26 cellular contexts compared by ENCODE assay signal in genomic region chr7:102410123-102410522, GRCh38. TPM values are rescaled to one million over a fixed set of nuclear protein-coding genes. Genes with fewer than 3 reads are reported as not detected.
A peak's percentile ranks its signal among the peaks of the same experiment; 100 is the strongest.
DNase-seq lines count a peak whose midpoint lies in the region; ATAC-seq, FAIRE-seq and TF ChIP-seq lines count a peak whose summit lies in the region.
"Had no signal": no experiment of that assay in that cellular context is flagged by ENCODE, and none has a peak within 500 bp of the region (broad histone marks: within the 10 kb centered on the region; RNA-seq: fewer than 3 reads in every experiment).

No MANE protein-coding gene starts in this region.

- no TSS peak for BruUV-seq in GM12878 (replicated peaks; lab: Mats Ljungman, UMichigan)

- no peaks in the 10 kb centered on the region for H3K27me3 ChIP-seq in GM12878 (replicated peaks in 1 of 2; ENCODE audit: control insufficient read depth in 2 of 2, insufficient read depth in 2 of 2, low read length in 1 of 2)
- H3K27me3 ChIP-seq: heart right ventricle, suprapubic skin had no signal

- CTCF ChIA-PET in activated naive CD4-positive, alpha-beta T cell treated with anti-CD3 and anti-CD28 coated beads for 36 hours (lab: Charles Lee): interaction anchor here (1.2 to 2.3 kb wide), 4 partner anchors 30 to 129 kb away, joined by 3 to 6 read pairs (median 4); no protein-coding TSS in a partner anchor
- CTCF ChIA-PET in GM12878 (lab: Yijun Ruan, JAX): interaction anchor here (0.5 to 6.9 kb wide), 12 partner anchors 9 to 131 kb away, joined by 3 to 39 read pairs (median 3); partner anchors contain the start of gene ORAI2

- peaks cover 23% of the 10 kb centered on the region for H3K4me1 ChIP-seq in GM12878 (ENCODE audit: control insufficient read depth, insufficient read depth, low read length)
- H3K4me1 ChIP-seq: HAP-1, suprapubic skin had no signal

- H3K4me1 Mint-ChIP-seq in activated naive CD4-positive, alpha-beta T cell treated with anti-CD3 and anti-CD28 coated beads for 36 hours (ENCODE audit: low read depth): peaks cover 16% of the 10 kb centered on the region
- H3K4me1 Mint-ChIP-seq in stimulated activated memory B cell treated with anti-CD40 and anti-IgM and Interleukin-4, amounts not matched to agents 10 μg/mL and 1 μg/mL and 100 μg/mL, for 72 hours: peaks cover 52% of the 10 kb centered on the region
- H3K4me1 Mint-ChIP-seq: neural crest cell had no signal

- H3K27ac Mint-ChIP-seq in activated naive CD4-positive, alpha-beta T cell treated with anti-CD3 and anti-CD28 coated beads for 36 hours: peak overlapping the region; percentile 22
- H3K27ac Mint-ChIP-seq in stimulated activated memory B cell treated with anti-CD40 and anti-IgM and Interleukin-4, amounts not matched to agents 10 μg/mL and 1 μg/mL and 100 μg/mL, for 72 hours: peak overlapping the region; percentile 89

- ATAC-seq in GM12878 (no peak), sciatic nerve (no peak)
- no peak for ATAC-seq in stimulated activated memory B cell treated with anti-CD40 and anti-IgM and Interleukin-4, amounts not matched to agents 10 μg/mL and 1 μg/mL and 100 μg/mL, for 72 hours
- ATAC-seq: heart right ventricle, psoas muscle, Right ventricle myocardium inferior had no signal

- TF ChIP-seq EP300 in GM12878 (IDR thresholded peaks at IDR 0.05; ENCODE audit: borderline replicate concordance in 1 of 2, control insufficient read depth in 1 of 2, low read depth in 2 of 2, low read length in 2 of 2): no peak

- SMC1A ChIA-PET in GM12878 (lab: Charles Lee; ENCODE audit: uncharacterized antibody, unreplicated experiment): interaction anchor here (0.8 to 10.2 kb wide), 8 partner anchors 9 to 70 kb away, joined by 3 to 89 read pairs (median 4); partner anchors contain the start of gene PRKRIP1

- 0 out of 2 replicates have a peak, but pooled peaks have one; percentile 25 for TF ChIP-seq POLR2A in GM12878 (IDR thresholded peaks at IDR 0.05; ENCODE audit: low read depth, low read length)

- no peak overlapping the region for H3K4me2 ChIP-seq in GM12878 (ENCODE audit: control insufficient read depth, insufficient read depth)

- peaks cover 13 to 32% of the 10 kb centered on the region in 2 experiments for H3K36me3 ChIP-seq in GM12878 (ENCODE audit: control insufficient read depth in 2 of 2, insufficient read depth in 2 of 2, low read length in 1 of 2)

- no peak overlapping the region; the same call in 1 of the 2 replicates for H3K27ac ChIP-seq in GM12878 (ENCODE audit: control insufficient read depth, insufficient read depth)
- H3K27ac ChIP-seq: heart right ventricle, left ventricle myocardium inferior, psoas muscle, suprapubic skin had no signal

- no peak overlapping the region for H3K9ac ChIP-seq in GM12878 (ENCODE audit: control insufficient read depth, insufficient read depth, low read length)

- TF ChIP-seq RAD21 in GM12878 (IDR thresholded peaks at IDR 0.05; ENCODE audit: insufficient read depth, low read depth, low read length): no peak

- H4K20me1 ChIP-seq in GM12878 (ENCODE audit: control insufficient read depth, insufficient read depth): no peaks in the 10 kb centered on the region

- no peaks in the 10 kb centered on the region for H3K27me3 Mint-ChIP-seq in activated naive CD4-positive, alpha-beta T cell treated with anti-CD3 and anti-CD28 coated beads for 36 hours (ENCODE audit: low read depth)
- H3K27me3 Mint-ChIP-seq in stimulated activated memory B cell treated with anti-CD40 and anti-IgM and Interleukin-4, amounts not matched to agents 10 μg/mL and 1 μg/mL and 100 μg/mL, for 72 hours: no peaks in the 10 kb centered on the region

- H3K79me2 ChIP-seq in GM12878 (ENCODE audit: control insufficient read depth, insufficient read depth, low read length): peaks cover 11% of the 10 kb centered on the region

- no peak overlapping the region for H3K4me3 Mint-ChIP-seq in activated naive CD4-positive, alpha-beta T cell treated with anti-CD3 and anti-CD28 coated beads for 36 hours
- no peak overlapping the region for H3K4me3 Mint-ChIP-seq in stimulated activated memory B cell treated with anti-CD40 and anti-IgM and Interleukin-4, amounts not matched to agents 10 μg/mL and 1 μg/mL and 100 μg/mL, for 72 hours
- H3K4me3 Mint-ChIP-seq: neural crest cell had no signal

- in situ Hi-C loops in GM12878 (cut with MboI): no loop called here

- no peak for DNase-seq in activated naive CD4-positive, alpha-beta T cell treated with anti-CD3 and anti-CD28 coated beads for 36 hours
- DNase-seq in activated naive CD4-positive, alpha-beta T cell treated with anti-CD3 and anti-CD28 coated beads, Interleukin-2, amount 50 U/mL, for 16 hours: no peak
- DNase-seq in GM12878 (ENCODE audit: low read depth, low spot score) (no peak), superior temporal gyrus (ENCODE audit: extremely low spot score) (no peak), sciatic nerve (ENCODE audit: low spot score) (no peak)
- DNase-seq: activated effector memory CD4-positive, alpha-beta T cell treated with Interleukin-2 at 50 U/mL for 16 hours; anterior cingulate cortex; dermis blood vessel endothelial cell; DMS 273 treated with DMSO at 0.1 percent for 48 hours; heart right ventricle; KG1; left ventricle myocardium inferior; midbrain; NCI-H1694 treated with DMSO at 0.1 percent for 48 hours; NCI-H69; psoas muscle; stimulated activated CD4-positive, alpha-beta T cell treated with anti-CD3 and anti-CD28 coated beads, Interleukin-4, amount 100 ng/mL, for 24 hours had no signal

- RAD21 ChIA-PET in GM12878 (lab: Charles Lee; ENCODE audit: unreplicated experiment): interaction anchor here (0.6 to 4.8 kb wide), 4 partner anchors 15 to 55 kb away, joined by 3 to 26 read pairs (median 9); no protein-coding TSS in a partner anchor

- TF ChIP-seq CTCF in GM12878 (IDR thresholded peaks at IDR 0.05 in 2 of 3, conservative IDR thresholded peaks at IDR 0.05 in 1 of 3; ENCODE audit: control insufficient read depth in 2 of 3, extremely low read depth in 1 of 3, insufficient read depth in 1 of 3, low read depth in 3 of 3, low read length in 3 of 3): no peak

- H3K4me3 ChIP-seq in GM12878: no peak overlapping the region
- H3K4me3 ChIP-seq: HAP-1, heart right ventricle, left ventricle myocardium inferior, psoas muscle, suprapubic skin had no signal

- intact Hi-C loops in activated naive CD4-positive, alpha-beta T cell treated with anti-CD3 and anti-CD28 coated beads for 36 hours (cut with micrococcal nuclease): no loop called here
- intact Hi-C loops in GM12878 (cut with micrococcal nuclease; ENCODE audit: unreplicated experiment) (no loop called here), sciatic nerve (cut with DNase I) (no loop called here)

- no peak overlapping the region for H2AFZ ChIP-seq in GM12878 (ENCODE audit: control insufficient read depth, low read depth, low read length)

- POLR2A ChIA-PET in GM12878 (lab: Charles Lee): interaction anchor here (4.1 to 5.0 kb wide), 2 partner anchors 16 to 31 kb away, joined by 21 to 24 read pairs; no protein-coding TSS in a partner anchor

- peaks cover 51% of the 10 kb centered on the region for H3K36me3 Mint-ChIP-seq in activated naive CD4-positive, alpha-beta T cell treated with anti-CD3 and anti-CD28 coated beads for 36 hours (ENCODE audit: low read depth)
- H3K36me3 Mint-ChIP-seq in stimulated activated memory B cell treated with anti-CD40 and anti-IgM and Interleukin-4, amounts not matched to agents 10 μg/mL and 1 μg/mL and 100 μg/mL, for 72 hours: peaks cover 69% of the 10 kb centered on the region

- peaks cover 5% of the 10 kb centered on the region for H3K9me3 Mint-ChIP-seq in activated naive CD4-positive, alpha-beta T cell treated with anti-CD3 and anti-CD28 coated beads for 36 hours
- peaks cover 6% of the 10 kb centered on the region for H3K9me3 Mint-ChIP-seq in stimulated activated memory B cell treated with anti-CD40 and anti-IgM and Interleukin-4, amounts not matched to agents 10 μg/mL and 1 μg/mL and 100 μg/mL, for 72 hours

- 33% methylated on average over 6 of the region's 6 CpGs for WGBS in GM12878 (ENCODE audit: insufficient coverage, insufficient replicate concordance, low lambda C conversion rate, missing lambda C conversion rate)

- H3K9me3 ChIP-seq in GM12878 (replicated peaks; ENCODE audit: control insufficient read depth, insufficient read depth, low read length): peaks cover 6% of the 10 kb centered on the region; the same call in 2 of the 3 replicates
- H3K9me3 ChIP-seq: HAP-1, psoas muscle, suprapubic skin had no signal

- no peak for FAIRE-seq in GM12878 (lab: Jason Lieb, UNC)
- FAIRE-seq: TTC549 had no signal

RNA-seq across cellular contexts. Expression of gene PRKRIP1, which starts 14.0 kb away (rescaled TPM):
- 10 to 100 TPM; 17.8 to 18.5 TPM for total RNA-seq in activated naive CD4-positive, alpha-beta T cell treated with anti-CD3 and anti-CD28 coated beads for 36 hours
- 90.6 and 113 TPM in 2 replicates for total RNA-seq in GM12878 (2013; cell fraction: nucleolus; rRNA removed)
- total RNA-seq in GM12878 (2014; rRNA removed): 26.4 and 27.8 TPM in 2 replicates
- 21.0 and 21.2 TPM in 2 replicates for total RNA-seq in GM12878 (2014; rRNA removed; fragmentation: Illumina TruSeq; extraction: Trizol)
- 25.1 and 32.4 TPM in 2 replicates for total RNA-seq in GM12878 (2021)
- polyA plus RNA-seq in GM12878 (2011; ENCODE audit: low read depth): 31.0 TPM
- polyA plus RNA-seq in GM12878 (2011; rRNA removed): 21.3 and 23.3 TPM in 2 replicates
- 24.1 and 34.0 TPM in 2 replicates for polyA plus RNA-seq in GM12878 (2011; cell fraction: cytosol; rRNA removed)
- 80.6 and 93.3 TPM in 2 replicates for polyA plus RNA-seq in GM12878 (2011; cell fraction: nucleus; rRNA removed)
- polyA plus RNA-seq in GM12878 (2012): 30.8 and 40.1 TPM in 2 replicates
- polyA plus RNA-seq in GM12878 (2014; fragmentation: Illumina TruSeq; extraction: Trizol): 12.7 and 17.7 TPM in 2 replicates
- 10 to 100 TPM; 17.0 to 18.3 TPM for polyA plus RNA-seq in GM12878 (2014; fragmentation: Nextera tagmentation; extraction: Ambion mirVana)
- 38.3 and 43.9 TPM in 2 replicates for polyA plus RNA-seq in GM12878 (2014; rRNA removed)
- 10 to 100 TPM; 31.6 to 38.4 TPM for polyA plus RNA-seq in GM12878 (2016; fragmentation: Nextera tagmentation; extraction: Ambion mirVana)
- polyA minus RNA-seq in GM12878 (2011; rRNA and poly(A)+ RNA removed): 6.1 and 11.8 TPM in 2 replicates
- polyA minus RNA-seq in GM12878 (2011; cell fraction: cytosol; rRNA and poly(A)+ RNA removed): 5.9 and 7.0 TPM in 2 replicates
- polyA minus RNA-seq in GM12878 (2011; cell fraction: nucleus; rRNA and poly(A)+ RNA removed): 16.8 and 30.2 TPM in 2 replicates
- 29.8 TPM for total RNA-seq in sciatic nerve

RNA-seq across cellular contexts. Expression of gene ORAI2, which starts 23.3 kb away (rescaled TPM):
- total RNA-seq in activated naive CD4-positive, alpha-beta T cell treated with anti-CD3 and anti-CD28 coated beads for 36 hours: 10 to 100 TPM; 15.4 to 16.4 TPM
- total RNA-seq in GM12878 (2013; cell fraction: nucleolus; rRNA removed): 58.5 and 75.7 TPM in 2 replicates
- 47.4 and 57.8 TPM in 2 replicates for total RNA-seq in GM12878 (2014; rRNA removed)
- total RNA-seq in GM12878 (2014; rRNA removed; fragmentation: Illumina TruSeq; extraction: Trizol): 18.8 and 19.7 TPM in 2 replicates
- 76.0 and 76.2 TPM in 2 replicates for total RNA-seq in GM12878 (2021)
- 13.3 TPM for polyA plus RNA-seq in GM12878 (2011; ENCODE audit: low read depth)
- polyA plus RNA-seq in GM12878 (2011; rRNA removed): 19.8 and 35.9 TPM in 2 replicates
- polyA plus RNA-seq in GM12878 (2011; cell fraction: cytosol; rRNA removed): 93.9 and 138 TPM in 2 replicates
- polyA plus RNA-seq in GM12878 (2011; cell fraction: nucleus; rRNA removed): 24.8 and 48.1 TPM in 2 replicates
- 39.8 and 46.0 TPM in 2 replicates for polyA plus RNA-seq in GM12878 (2012)
- 6.7 and 18.0 TPM in 2 replicates for polyA plus RNA-seq in GM12878 (2014; fragmentation: Illumina TruSeq; extraction: Trizol)
- polyA plus RNA-seq in GM12878 (2014; fragmentation: Nextera tagmentation; extraction: Ambion mirVana): 1 to 10 TPM; 5.8 to 8.0 TPM
- 72.6 and 75.6 TPM in 2 replicates for polyA plus RNA-seq in GM12878 (2014; rRNA removed)
- polyA plus RNA-seq in GM12878 (2016; fragmentation: Nextera tagmentation; extraction: Ambion mirVana): 100 to 1,000 TPM in 1 of 2 experiments, 10 to 100 TPM in 1; 85.0 to 111 TPM
- polyA minus RNA-seq in GM12878 (2011; rRNA and poly(A)+ RNA removed): 68.1 and 120 TPM in 2 replicates
- 36.6 and 53.6 TPM in 2 replicates for polyA minus RNA-seq in GM12878 (2011; cell fraction: cytosol; rRNA and poly(A)+ RNA removed)
- polyA minus RNA-seq in GM12878 (2011; cell fraction: nucleus; rRNA and poly(A)+ RNA removed): 9.7 and 27.0 TPM in 2 replicates
- total RNA-seq in sciatic nerve: 18.0 TPM

RNA-seq across cellular contexts. Expression of gene SPDYE6, which starts 53.9 kb away (rescaled TPM):
- total RNA-seq in activated naive CD4-positive, alpha-beta T cell treated with anti-CD3 and anti-CD28 coated beads for 36 hours: not detected
- not detected in 2 replicates for total RNA-seq in GM12878 (2013; cell fraction: nucleolus; rRNA removed)
- total RNA-seq in GM12878 (2014; rRNA removed): not detected in 2 replicates
- total RNA-seq in GM12878 (2014; rRNA removed; fragmentation: Illumina TruSeq; extraction: Trizol): not detected in 2 replicates
- total RNA-seq in GM12878 (2021): not detected in 2 replicates
- polyA plus RNA-seq in GM12878 (2011; ENCODE audit: low read depth): 1.0 TPM
- not detected in 2 replicates for polyA plus RNA-seq in GM12878 (2011; rRNA removed)
- not detected in 2 replicates for polyA plus RNA-seq in GM12878 (2011; cell fraction: cytosol; rRNA removed)
- not detected in 2 replicates for polyA plus RNA-seq in GM12878 (2011; cell fraction: nucleus; rRNA removed)
- polyA plus RNA-seq in GM12878 (2012): 2.1 and 2.8 TPM in 2 replicates
- not detected in 2 replicates for polyA plus RNA-seq in GM12878 (2014; fragmentation: Illumina TruSeq; extraction: Trizol)
- polyA plus RNA-seq in GM12878 (2014; fragmentation: Nextera tagmentation; extraction: Ambion mirVana): under 1 TPM; 0.05 to 0.40 TPM
- not detected in 2 replicates for polyA plus RNA-seq in GM12878 (2014; rRNA removed)
- 1 to 10 TPM; 1.6 to 2.3 TPM for polyA plus RNA-seq in GM12878 (2016; fragmentation: Nextera tagmentation; extraction: Ambion mirVana)
- polyA minus RNA-seq in GM12878 (2011; rRNA and poly(A)+ RNA removed): 0.21 TPM in 1 of 2 replicates, not detected in the other
- not detected in 2 replicates for polyA minus RNA-seq in GM12878 (2011; cell fraction: cytosol; rRNA and poly(A)+ RNA removed)
- 0.19 TPM in 1 of 2 replicates, not detected in the other for polyA minus RNA-seq in GM12878 (2011; cell fraction: nucleus; rRNA and poly(A)+ RNA removed)
- total RNA-seq in sciatic nerve: not detected
- total RNA-seq: cardiac septum, dermis blood vessel endothelial cell, fibroblast of villous mesenchyme, G401, heart right ventricle, left ventricle myocardium inferior, neural crest cell, psoas muscle, Right ventricle myocardium inferior, suprapubic skin had no signal

RNA-seq across cellular contexts. Expression of gene ALKBH4, which starts 54.5 kb away (rescaled TPM):
- total RNA-seq in activated naive CD4-positive, alpha-beta T cell treated with anti-CD3 and anti-CD28 coated beads for 36 hours: 1 to 10 TPM; 5.7 to 6.4 TPM
- total RNA-seq in GM12878 (2013; cell fraction: nucleolus; rRNA removed): 7.4 and 13.0 TPM in 2 replicates
- total RNA-seq in GM12878 (2014; rRNA removed) (14.6 and 16.9 TPM in 2 replicates), GM12878 (2014; rRNA removed; fragmentation: Illumina TruSeq; extraction: Trizol) (5.6 and 6.1 TPM in 2 replicates), GM12878 (2021) (11.9 and 14.8 TPM in 2 replicates), sciatic nerve (8.6 TPM)
- polyA plus RNA-seq in GM12878 (2011; ENCODE audit: low read depth): 2.5 TPM
- polyA plus RNA-seq in GM12878 (2011; rRNA removed) (2.2 and 4.7 TPM in 2 replicates), GM12878 (2014; fragmentation: Illumina TruSeq; extraction: Trizol) (3.1 and 4.4 TPM in 2 replicates), GM12878 (2014; fragmentation: Nextera tagmentation; extraction: Ambion mirVana) (1 to 10 TPM; 4.1 to 9.1 TPM), GM12878 (2014; rRNA removed) (14.8 and 16.4 TPM in 2 replicates), GM12878 (2016; fragmentation: Nextera tagmentation; extraction: Ambion mirVana) (10 to 100 TPM; 13.6 to 15.7 TPM)
- polyA plus RNA-seq in GM12878 (2011; cell fraction: cytosol; rRNA removed): 7.6 and 12.6 TPM in 2 replicates
- 3.2 and 5.7 TPM in 2 replicates for polyA plus RNA-seq in GM12878 (2011; cell fraction: nucleus; rRNA removed)
- 7.5 and 7.6 TPM in 2 replicates for polyA plus RNA-seq in GM12878 (2012)
- 1.8 and 2.9 TPM in 2 replicates for polyA minus RNA-seq in GM12878 (2011; rRNA and poly(A)+ RNA removed)
- polyA minus RNA-seq in GM12878 (2011; cell fraction: cytosol; rRNA and poly(A)+ RNA removed): 1.2 and 3.3 TPM in 2 replicates
- polyA minus RNA-seq in GM12878 (2011; cell fraction: nucleus; rRNA and poly(A)+ RNA removed): 2.4 and 4.1 TPM in 2 replicates

RNA-seq across cellular contexts. Expression of gene LRWD1, which starts 54.7 kb away (rescaled TPM):
- total RNA-seq in activated naive CD4-positive, alpha-beta T cell treated with anti-CD3 and anti-CD28 coated beads for 36 hours: 10 to 100 TPM in 1 of 2 experiments, 1 to 10 TPM in 1; 9.4 to 11.0 TPM
- total RNA-seq in GM12878 (2013; cell fraction: nucleolus; rRNA removed): 14.5 and 20.6 TPM in 2 replicates
- 22.1 and 26.3 TPM in 2 replicates for total RNA-seq in GM12878 (2014; rRNA removed)
- total RNA-seq in GM12878 (2014; rRNA removed; fragmentation: Illumina TruSeq; extraction: Trizol): 21.5 and 26.0 TPM in 2 replicates
- total RNA-seq in GM12878 (2021): 52.3 and 53.3 TPM in 2 replicates
- 7.6 TPM for polyA plus RNA-seq in GM12878 (2011; ENCODE audit: low read depth)
- polyA plus RNA-seq in GM12878 (2011; rRNA removed): 10.3 and 22.4 TPM in 2 replicates
- 31.1 and 46.1 TPM in 2 replicates for polyA plus RNA-seq in GM12878 (2011; cell fraction: cytosol; rRNA removed)
- 48.4 and 79.5 TPM in 2 replicates for polyA plus RNA-seq in GM12878 (2011; cell fraction: nucleus; rRNA removed)
- polyA plus RNA-seq in GM12878 (2012): 14.6 and 16.7 TPM in 2 replicates
- 6.1 and 18.2 TPM in 2 replicates for polyA plus RNA-seq in GM12878 (2014; fragmentation: Illumina TruSeq; extraction: Trizol)
- 1 to 10 TPM in 1 of 2 experiments, under 1 TPM in 1; 0.40 to 2.0 TPM for polyA plus RNA-seq in GM12878 (2014; fragmentation: Nextera tagmentation; extraction: Ambion mirVana)
- 64.4 and 72.4 TPM in 2 replicates for polyA plus RNA-seq in GM12878 (2014; rRNA removed)
- polyA plus RNA-seq in GM12878 (2016; fragmentation: Nextera tagmentation; extraction: Ambion mirVana): 10 to 100 TPM; 54.8 to 57.1 TPM
- polyA minus RNA-seq in GM12878 (2011; rRNA and poly(A)+ RNA removed): 18.4 and 27.2 TPM in 2 replicates
- 13.2 and 19.0 TPM in 2 replicates for polyA minus RNA-seq in GM12878 (2011; cell fraction: cytosol; rRNA and poly(A)+ RNA removed)
- 14.1 and 29.3 TPM in 2 replicates for polyA minus RNA-seq in GM12878 (2011; cell fraction: nucleus; rRNA and poly(A)+ RNA removed)
- total RNA-seq in sciatic nerve: 11.1 TPM
